ENCODE assay signal across 22 cellular contexts in the genomic region with DNA sequence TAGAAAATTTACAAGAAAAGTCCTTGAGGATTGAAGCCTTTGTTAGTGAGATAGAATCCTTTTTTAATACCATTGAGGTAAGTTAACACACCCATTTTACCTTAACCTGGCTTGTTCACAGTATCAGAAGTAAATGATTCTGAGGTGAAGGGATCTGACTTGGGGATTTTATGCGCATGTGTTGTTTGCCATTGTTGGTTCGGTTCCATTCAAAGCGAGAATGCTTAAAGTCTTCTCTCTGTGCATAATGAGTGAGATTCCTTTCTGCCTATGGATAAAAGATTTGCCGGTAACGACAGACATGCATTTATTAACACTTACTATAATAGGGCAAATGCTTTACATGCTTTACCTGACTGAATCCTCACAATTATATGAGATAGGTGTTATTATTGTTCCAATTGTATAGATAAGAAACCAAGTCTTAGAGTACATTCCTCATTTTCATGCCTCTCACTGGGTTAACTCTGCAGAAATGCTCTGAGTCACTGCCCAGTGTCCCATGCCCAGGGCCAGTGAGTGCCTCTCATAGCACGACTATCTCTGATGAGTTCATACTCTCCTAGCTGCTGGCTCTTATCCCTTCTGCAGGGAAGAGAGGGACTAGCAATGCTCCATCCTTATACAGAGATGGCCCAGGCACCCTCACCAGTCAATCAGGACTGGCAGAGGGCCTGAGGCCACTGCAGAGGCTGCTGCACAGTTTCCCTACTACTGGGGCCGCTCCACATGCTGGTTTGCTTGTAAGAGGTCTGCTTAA. TPM values are rescaled to one million over a fixed set of nuclear protein-coding genes. Genes with fewer than 3 reads are reported as not detected.
DNase-seq lines count a peak whose midpoint lies in the region; TF ChIP-seq lines count a peak whose summit lies in the region.
"Had no signal": no experiment of that assay in that cellular context is flagged by ENCODE, and none has a peak within 500 bp of the region (broad histone marks: within the 10 kb centered on the region; RNA-seq: fewer than 3 reads in every experiment).

No MANE protein-coding gene starts in this region.

- no peaks in the 10 kb centered on the region for H3K36me3 ChIP-seq in MG63
- H3K36me3 ChIP-seq in CD8-positive, alpha-beta memory T cell (ENCODE audit: insufficient read depth, low read length), result no peaks in the 10 kb centered on the region
- H3K36me3 ChIP-seq: suprapubic skin had no signal

- BruUV-seq in Calu3 (replicated peaks; lab: Mats Ljungman, UMichigan), result no TSS peak

- no peak overlapping the region for H3K27ac ChIP-seq in CD8-positive, alpha-beta memory T cell (ENCODE audit: low read depth, low read length)
- H3K27ac ChIP-seq: C4-2B, suprapubic skin had no signal

- peaks cover 32% of the 10 kb centered on the region for H3K27me3 Mint-ChIP-seq in T-helper 2 cell treated with Interferon-gamma antibody and Interleukin-4, amounts not matched to agents 5 μg/mL and 100 μg/mL, for 36 hours (ENCODE audit: low read depth)
- peaks cover 10 to 47% of the 10 kb centered on the region in 2 donors for H3K27me3 Mint-ChIP-seq in CD8-positive, alpha-beta memory T cell
- H3K27me3 Mint-ChIP-seq in Calu3 (ENCODE audit: unreplicated experiment), result no peaks in the 10 kb centered on the region

- H3K27me3 ChIP-seq in MG63, result no peaks in the 10 kb centered on the region
- H3K27me3 ChIP-seq in CD8-positive, alpha-beta memory T cell (ENCODE audit: insufficient read depth, low read length, poor library complexity, severe bottlenecking), result no peaks in the 10 kb centered on the region
- H3K27me3 ChIP-seq: suprapubic skin had no signal

- H3K36me3 Mint-ChIP-seq in T-helper 2 cell treated with Interferon-gamma antibody and Interleukin-4, amounts not matched to agents 5 μg/mL and 100 μg/mL, for 36 hours (ENCODE audit: low read depth), result no peaks in the 10 kb centered on the region
- peaks cover 0 to 3% (median 0%) of the 10 kb centered on the region in 3 donors for H3K36me3 Mint-ChIP-seq in CD8-positive, alpha-beta memory T cell
- no peaks in the 10 kb centered on the region for H3K36me3 Mint-ChIP-seq in Calu3 (ENCODE audit: insufficient read depth, unreplicated experiment)

- H3K4me1 ChIP-seq in CD8-positive, alpha-beta memory T cell (ENCODE audit: insufficient read depth, low read length), result no peaks in the 10 kb centered on the region
- H3K4me1 ChIP-seq: suprapubic skin had no signal

- intact Hi-C loops in Calu3 (cut with micrococcal nuclease; ENCODE audit: unreplicated experiment), result no loop called here

- H3K9me3 ChIP-seq in MG63, result no peaks in the 10 kb centered on the region
- H3K9me3 ChIP-seq in CD8-positive, alpha-beta memory T cell (ENCODE audit: low read length), result no peaks in the 10 kb centered on the region
- H3K9me3 ChIP-seq: suprapubic skin had no signal

- no peak overlapping the region for H3K4me3 ChIP-seq in MG63
- H3K4me3 ChIP-seq in CD8-positive, alpha-beta memory T cell (ENCODE audit: low read length), result no peak overlapping the region
- H3K4me3 ChIP-seq: smooth muscle cell, suprapubic skin had no signal

- CTCF ChIA-PET in CD8-positive, alpha-beta memory T cell (lab: Charles Lee), result no interaction called here
- CTCF ChIA-PET in Calu3 (lab: Charles Lee), result no interaction called here

- TF ChIP-seq CTCF in Calu3 (IDR thresholded peaks at IDR 0.05; ENCODE audit: unreplicated experiment), result no peak

- H3K9me3 Mint-ChIP-seq in T-helper 2 cell treated with Interferon-gamma antibody and Interleukin-4, amounts not matched to agents 5 μg/mL and 100 μg/mL, for 36 hours, result no peaks in the 10 kb centered on the region
- peaks cover 0 to 3% (median 0%) of the 10 kb centered on the region in 5 donors for H3K9me3 Mint-ChIP-seq in CD8-positive, alpha-beta memory T cell
- H3K9me3 Mint-ChIP-seq in Calu3 (ENCODE audit: low read depth, unreplicated experiment), result no peaks in the 10 kb centered on the region
- H3K9me3 Mint-ChIP-seq: T-cell had no signal

- H3K27ac Mint-ChIP-seq in T-helper 2 cell treated with Interferon-gamma antibody and Interleukin-4, amounts not matched to agents 5 μg/mL and 100 μg/mL, for 36 hours, result no peak overlapping the region
- H3K27ac Mint-ChIP-seq in CD8-positive, alpha-beta memory T cell, result no peak overlapping the region
- no peak overlapping the region for H3K27ac Mint-ChIP-seq in Calu3 (ENCODE audit: unreplicated experiment)
- H3K27ac Mint-ChIP-seq: T-cell had no signal

- POLR2A ChIA-PET in CD8-positive, alpha-beta memory T cell (lab: Charles Lee), result no interaction called here

- DNase-seq in AG08396 (ENCODE audit: low spot score) (peak; percentile 24), MG63 (peak; percentile 18), fibroblast of gingiva (ENCODE audit: low read depth) (peak; percentile 2), iris pigment epithelial cell (ENCODE audit: low read depth) (peak; percentile 3), Calu3 (no peak), SW480 (ENCODE audit: low spot score) (no peak)
- no peak for DNase-seq in T-helper 2 cell treated with Interferon-gamma antibody and Interleukin-4, amounts not matched to agents 5 μg/mL and 100 μg/mL, for 36 hours (ENCODE audit: low spot score)
- DNase-seq in CD8-positive, alpha-beta memory T cell, result no peak
- DNase-seq: 8988T; activated CD4-positive, alpha-beta T cell treated with anti-CD3 and anti-CD28 coated beads, Interleukin-2, amount 50 U/mL, for 1 hour; activated CD8-positive, alpha-beta memory T cell treated with anti-CD3 and anti-CD28 coated beads, Interleukin-2, amount 50 U/mL, for 48 hours; activated gamma-delta T cell; aorta; cortex of kidney; NCI-H345; posterior cingulate gyrus; RPMI8226; stimulated activated CD4-positive, alpha-beta T cell treated with anti-CD3 and anti-CD28 coated beads, Interleukin-4, amount 100 ng/mL, for 4 hours; T-cell had no signal

- no peak overlapping the region for H3K4me3 Mint-ChIP-seq in T-helper 2 cell treated with Interferon-gamma antibody and Interleukin-4, amounts not matched to agents 5 μg/mL and 100 μg/mL, for 36 hours
- no peak overlapping the region for H3K4me3 Mint-ChIP-seq in CD8-positive, alpha-beta memory T cell
- H3K4me3 Mint-ChIP-seq in Calu3 (ENCODE audit: low read depth, unreplicated experiment), result no peak overlapping the region
- H3K4me3 Mint-ChIP-seq: T-cell had no signal

- no peaks in the 10 kb centered on the region for H3K4me1 Mint-ChIP-seq in T-helper 2 cell treated with Interferon-gamma antibody and Interleukin-4, amounts not matched to agents 5 μg/mL and 100 μg/mL, for 36 hours (ENCODE audit: low read depth)
- no peaks in the 10 kb centered on the region for H3K4me1 Mint-ChIP-seq in CD8-positive, alpha-beta memory T cell
- no peaks in the 10 kb centered on the region for H3K4me1 Mint-ChIP-seq in Calu3 (ENCODE audit: low read depth, unreplicated experiment)

RNA-seq across cellular contexts. Expression of a gene that starts 54.4 kb away (rescaled TPM):
- total RNA-seq in MG63 (2014; rRNA removed; shearing (Covaris generic); ENCODE audit: low replicate concordance), result 0.07 TPM in 1 of 2 replicates, not detected in the other
- total RNA-seq in CD8-positive, alpha-beta memory T cell, result under 1 TPM in 1 of 2 experiments, not detected in 1; 0.16 TPM
- 0.10 TPM for polyA plus RNA-seq in CD8-positive, alpha-beta memory T cell
- total RNA-seq in Calu3 (2022), result 1.8 and 3.3 TPM in 2 replicates

Comparison
In these comparisons a context has a peak if more than half of its experiments do, and no peak if none do; other contexts are left out.
1. DNase-seq: peak in AG08396 (single experiment), MG63 (single experiment), fibroblast of gingiva (single experiment) and iris pigment epithelial cell (single experiment); none in T-helper 2 cell treated with Interferon-gamma antibody and Interleukin-4, amounts not matched to agents 5 μg/mL and 100 μg/mL, for 36 hours (single experiment), CD8-positive, alpha-beta memory T cell (0 of 5), Calu3 (single experiment) and SW480 (single experiment).